21 cellular contexts compared by ENCODE assay signal in the genomic region with DNA sequence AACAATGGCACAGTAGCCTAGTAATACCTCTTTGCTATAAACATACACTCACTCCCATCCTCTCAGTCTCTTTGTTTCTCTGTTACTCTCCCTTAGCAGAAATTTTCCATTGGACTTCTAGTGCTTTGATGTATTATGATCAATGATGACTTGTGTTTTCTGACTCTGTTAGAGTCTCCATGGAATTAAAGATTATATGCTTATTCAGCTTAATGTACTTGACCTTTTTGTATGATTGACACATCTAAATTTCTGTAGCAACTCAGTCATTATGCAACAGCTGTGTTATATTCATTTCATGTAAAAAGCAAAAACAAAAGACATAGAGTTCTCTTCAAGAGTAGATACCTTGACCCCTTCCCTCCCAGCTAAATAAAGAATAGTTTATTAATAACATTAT.
"Had no signal": no experiment of that assay in that cellular context is flagged by ENCODE, and none has a peak within 500 bp of the region (broad histone marks: within the 10 kb centered on the region; RNA-seq: fewer than 3 reads in every experiment).

No MANE protein-coding gene starts in this region.

- H3K27ac ChIP-seq: SJSA1, SK-N-MC had no signal

- H3K27me3 ChIP-seq: SJSA1 had no signal

- H3K9me3 ChIP-seq: SJSA1 had no signal

- FAIRE-seq: RCC 7860 had no signal

- DNase-seq: KBM-7, MV-4-11, NCI-H1048, NCI-H1105, NCI-H1436 treated with DMSO at 0.1 percent for 48 hours, NCI-H1694, NCI-H187 treated with DMSO at 0.1 percent for 48 hours, NCI-H2029 treated with DMSO at 0.1 percent for 48 hours, NCI-H2171, NCI-H226, NCI-H446, NCI-H510A, NCI-H524 treated with DMSO at 0.1 percent for 48 hours, NCI-H69, NCI-H774, Right ventricle myocardium superior, RPMI8226, SIG-M5 had no signal

- H3K36me3 ChIP-seq: SJSA1 had no signal

- H3K4me1 ChIP-seq: SJSA1 had no signal

- H3K4me3 ChIP-seq: SJSA1, SK-N-MC had no signal
